ENCODE assay signal across 23 cellular contexts in genomic region chr17:77054926-77055325, GRCh38.
DNase-seq lines count a peak whose midpoint lies in the region; ATAC-seq and TF ChIP-seq lines count a peak whose summit lies in the region.
"Had no signal": no experiment of that assay in that cellular context is flagged by ENCODE, and none has a peak within 500 bp of the region (broad histone marks: within the 10 kb centered on the region; RNA-seq: fewer than 3 reads in every experiment).

No MANE protein-coding gene starts in this region.

- no peaks in the 10 kb centered on the region for H3K9me3 ChIP-seq in upper lobe of left lung

- H3K4me1 ChIP-seq in upper lobe of left lung = peaks cover 0 to 7% (median 0%) of the 10 kb centered on the region in 4 donors

- peaks cover 6% of the 10 kb centered on the region for H3K4me1 Mint-ChIP-seq in MCF 10A (ENCODE audit: insufficient read depth, unreplicated experiment)
- H3K4me1 Mint-ChIP-seq: CD14-positive monocyte had no signal

- no peaks in the 10 kb centered on the region for H3K9me3 Mint-ChIP-seq in MCF 10A (ENCODE audit: unreplicated experiment)
- H3K9me3 Mint-ChIP-seq: activated naive CD4-positive, alpha-beta T cell treated with anti-CD3 and anti-CD28 coated beads, Interleukin-2, amount 50 U/mL, for 24 hours; activated T-helper 1 cell treated with anti-CD3 and anti-CD28 coated beads, Interleukin-12 subunit alpha, Interleukin-12 subunit beta, Interleukin-2, Interleukin-4 antibody, amounts not matched to agents 30 ng/mL and 10 ng/mL and 1 ng/mL, durations not matched to agents 14 hours and 24 hours and 36 hours; memory B cell; naive B cell had no signal

- intact Hi-C loops in MCF 10A (cut with micrococcal nuclease) = no loop called here

- POLR2A ChIA-PET in MCF 10A (lab: Yijun Ruan, JAX) = interaction anchor here (2.2 kb wide), 1 partner anchor 187 kb away, joined by 12 read pairs; the partner anchor contains the start of gene MGAT5B

- no peak overlapping the region for H3K4me3 Mint-ChIP-seq in MCF 10A (ENCODE audit: unreplicated experiment)
- H3K4me3 Mint-ChIP-seq: activated naive CD4-positive, alpha-beta T cell treated with anti-CD3 and anti-CD28 coated beads, Interleukin-2, amount 50 U/mL, for 24 hours; activated T-helper 1 cell treated with anti-CD3 and anti-CD28 coated beads, Interleukin-12 subunit alpha, Interleukin-12 subunit beta, Interleukin-2, Interleukin-4 antibody, amounts not matched to agents 30 ng/mL and 10 ng/mL and 1 ng/mL, durations not matched to agents 14 hours and 24 hours and 36 hours; CD14-positive monocyte; memory B cell had no signal

- peak in 1 of 2 donors; percentile 2 for ATAC-seq in upper lobe of left lung (ENCODE audit: low FRiP score in 2 of 2)
- ATAC-seq in GM19023 (IDR thresholded peaks at IDR 0.05; ENCODE audit: unreplicated experiment) = no peak
- ATAC-seq: sciatic nerve had no signal

- H3K27ac ChIP-seq in upper lobe of left lung = no peak overlapping the region
- H3K27ac ChIP-seq: RWPE1 had no signal

- H3K27me3 Mint-ChIP-seq in MCF 10A (ENCODE audit: insufficient read depth, unreplicated experiment) = peaks cover 20% of the 10 kb centered on the region

- H3K36me3 ChIP-seq in upper lobe of left lung = no peaks in the 10 kb centered on the region

- peak; percentile 58 to 65 for DNase-seq in T47D (ENCODE audit: low read depth in 1 of 2, low spot score in 1 of 2)
- DNase-seq in MCF 10A (ENCODE audit: unreplicated experiment) = no peak
- peak; percentile 84 for DNase-seq in NCI-H2196 treated with DMSO at 0.1 percent for 48 hours (lab: John Stamatoyannopoulos, UW; ENCODE audit: unreplicated experiment)
- DNase-seq in ecto neural progenitor cell (ENCODE audit: low spot score) = peak; percentile 68
- peak; percentile 21 to 65 for DNase-seq in upper lobe of left lung
- DNase-seq in SKM-1 (lab: John Stamatoyannopoulos, UW; ENCODE audit: unreplicated experiment) = no peak
- DNase-seq in effector CD4-positive, alpha-beta T cell = no peak
- DNase-seq: activated CD4-positive, alpha-beta T cell treated with anti-CD3 and anti-CD28 coated beads for 1 hour; aorta; caudate nucleus; KG1; kidney; naive B cell; NCI-H2171; NK-92 treated with Interleukin-12 subunit alpha and Interleukin-12 subunit beta, amount 100 ng/mL, for 24 hours; posterior cingulate gyrus had no signal

- in situ Hi-C loops in T47D (cut with HindIII; ENCODE audit: low pct_unique_long_range_greater_than_20kb, low sequenced_read_pairs) = no loop called here

- no peak for TF ChIP-seq CTCF in MCF 10A (IDR thresholded peaks at IDR 0.05; ENCODE audit: unreplicated experiment)
- TF ChIP-seq CTCF in upper lobe of left lung (IDR thresholded peaks at IDR 0.05) = no peak

- BruUV-seq in MCF 10A (replicated peaks; lab: Mats Ljungman, UMichigan) = no TSS peak

- CTCF ChIA-PET in MCF 10A (lab: Yijun Ruan, JAX) = interaction anchor here (0.5 to 4.5 kb wide), 12 partner anchors 9 to 238 kb away, joined by 3 to 53 read pairs (median 16); partner anchors contain the start of gene MGAT5B

- no peak overlapping the region for H3K27ac Mint-ChIP-seq in MCF 10A (ENCODE audit: low read depth, unreplicated experiment)
- H3K27ac Mint-ChIP-seq: activated naive CD4-positive, alpha-beta T cell treated with anti-CD3 and anti-CD28 coated beads, Interleukin-2, amount 50 U/mL, for 24 hours; activated T-helper 1 cell treated with anti-CD3 and anti-CD28 coated beads, Interleukin-12 subunit alpha, Interleukin-12 subunit beta, Interleukin-2, Interleukin-4 antibody, amounts not matched to agents 30 ng/mL and 10 ng/mL and 1 ng/mL, durations not matched to agents 14 hours and 24 hours and 36 hours; CD14-positive monocyte; memory B cell had no signal

- 62 to 85% methylated on average over 2 to 9 of the region's 9 CpGs for WGBS in upper lobe of left lung, 2 donors

- no peak for TF ChIP-seq POLR2A in upper lobe of left lung (IDR thresholded peaks at IDR 0.05)

- H3K36me3 Mint-ChIP-seq in MCF 10A (ENCODE audit: insufficient read depth, unreplicated experiment) = no peaks in the 10 kb centered on the region
- H3K36me3 Mint-ChIP-seq: activated naive CD4-positive, alpha-beta T cell treated with anti-CD3 and anti-CD28 coated beads, Interleukin-2, amount 50 U/mL, for 24 hours; CD14-positive monocyte; memory B cell; naive B cell had no signal

- TF ChIP-seq EP300 in upper lobe of left lung (IDR thresholded peaks at IDR 0.05) = no peak

- H3K27me3 ChIP-seq in upper lobe of left lung = no peaks in the 10 kb centered on the region

- no peak overlapping the region for H3K4me3 ChIP-seq in upper lobe of left lung

Comparison
In these comparisons a context has a peak if more than half of its experiments do, and no peak if none do; other contexts are left out.
1. DNase-seq: peak in T47D (2 of 2), NCI-H2196 treated with DMSO at 0.1 percent for 48 hours (single experiment), ecto neural progenitor cell (single experiment) and upper lobe of left lung (2 of 2); none in MCF 10A (single experiment), SKM-1 (single experiment) and effector CD4-positive, alpha-beta T cell (single experiment).